ENCODE assay signal across 15 cellular contexts in genomic region chr2:176565641-176566323, GRCh38.
A peak's percentile ranks its signal among the peaks of the same experiment; 100 is the strongest.
DNase-seq lines count a peak whose midpoint lies in the region; ATAC-seq and TF ChIP-seq lines count a peak whose summit lies in the region.
"Had no signal": no experiment of that assay in that cellular context is flagged by ENCODE, and none has a peak within 500 bp of the region (broad histone marks: within the 10 kb centered on the region; RNA-seq: fewer than 3 reads in every experiment).

No MANE protein-coding gene starts in this region.

- peak; percentile 60 for DNase-seq in NCI-H345 (lab: John Stamatoyannopoulos, UW)
- DNase-seq in esophagus squamous epithelium (lab: John Stamatoyannopoulos, UW), result no peak
- peak; percentile 75 for DNase-seq in pulmonary artery endothelial cell (ENCODE audit: low read depth, low spot score)
- DNase-seq in HAP-1 (ENCODE audit: low spot score in 2 of 2), result no peak
- no peak for DNase-seq in heart right ventricle
- DNase-seq: NCI-H2171; stimulated activated CD4-positive, alpha-beta T cell treated with anti-CD3 and anti-CD28 coated beads, Interleukin-4, amount 100 ng/mL, for 4 hours; stimulated activated naive CD8-positive, alpha-beta T cell treated with anti-CD3 and anti-CD28 coated beads, Interleukin-15, Interleukin-2, amounts not matched to agents 100 U/mL and 50 U/mL, for 24 hours; WERI-Rb-1 had no signal

- CTCF ChIA-PET in HEK293 (lab: Yijun Ruan, JAX), result interaction anchor here (0.8 to 2.0 kb wide), 3 partner anchors 11 to 86 kb away, joined by 3 to 8 read pairs (median 3); no protein-coding TSS in a partner anchor

- intact Hi-C loops in esophagus squamous epithelium (cut with DNase I), result no loop called here
- intact Hi-C loops in heart right ventricle (cut with DNase I), result loop anchor here in 1 of 10 donors (10.0 kb wide), 1 partner anchor 249 kb away; no protein-coding TSS in a partner anchor

- in situ Hi-C loops in HAP-1 (cut with MboI; ENCODE audit: low sequenced_read_pairs), result no loop called here

- H3K4me3 ChIP-seq in HEK293 (ENCODE audit: low read depth, low read length), result no peak overlapping the region
- H3K4me3 ChIP-seq in esophagus squamous epithelium, result no peak overlapping the region
- H3K4me3 ChIP-seq in HAP-1, result no peak overlapping the region
- no peak overlapping the region for H3K4me3 ChIP-seq in heart right ventricle
- H3K4me3 ChIP-seq: adrenal gland; BLaER1 treated with 17β-estradiol and CSF1 and Interleukin-3, amounts not matched to agents 10 nM and 100 nM; lung had no signal

- ATAC-seq in GM21717 (IDR thresholded peaks at IDR 0.05; ENCODE audit: unreplicated experiment) (no peak), GM18517 (IDR thresholded peaks at IDR 0.05; ENCODE audit: unreplicated experiment) (no peak), heart right ventricle (no peak)
- ATAC-seq: stimulated activated naive CD8-positive, alpha-beta T cell treated with anti-CD3 and anti-CD28 coated beads, Interleukin-15, Interleukin-2, amounts not matched to agents 100 U/mL and 50 U/mL, for 24 hours had no signal

- no peak for TF ChIP-seq POLR2A in esophagus squamous epithelium (IDR thresholded peaks at IDR 0.05)

- TF ChIP-seq CTCF in HEK293 (tag by site-specific recombination; IDR thresholded peaks at IDR 0.05) (no peak), esophagus squamous epithelium (IDR thresholded peaks at IDR 0.05) (no peak), heart right ventricle (IDR thresholded peaks at IDR 0.05) (no peak)

- H3K27me3 ChIP-seq in esophagus squamous epithelium (peaks cover 0 to 73% (median 0%) of the 10 kb centered on the region in 4 donors), HAP-1 (ENCODE audit: low read depth) (peaks cover 26% of the 10 kb centered on the region; the same call in 1 of the 2 replicates), heart right ventricle (peaks cover 0 to 72% (median 23%) of the 10 kb centered on the region in 7 donors)
- H3K27me3 ChIP-seq: adrenal gland; BLaER1 treated with 17β-estradiol and CSF1 and Interleukin-3, amounts not matched to agents 10 nM and 100 nM had no signal

- H3K36me3 ChIP-seq in HEK293 (ENCODE audit: control insufficient read depth in 2 of 2, insufficient read depth in 1 of 2, low read length in 2 of 2) (no peaks in the 10 kb centered on the region), esophagus squamous epithelium (no peaks in the 10 kb centered on the region), HAP-1 (replicated peaks) (no peaks in the 10 kb centered on the region), heart right ventricle (no peaks in the 10 kb centered on the region)
- H3K36me3 ChIP-seq: adrenal gland; BLaER1 treated with 17β-estradiol and CSF1 and Interleukin-3, amounts not matched to agents 10 nM and 100 nM; WERI-Rb-1 had no signal

- no peak overlapping the region for H3K27ac ChIP-seq in HEK293 (ENCODE audit: extremely low read depth, low read depth, low read length)
- peak overlapping the region in 3 of 4 donors; percentile 1 to 58 (median 29) for H3K27ac ChIP-seq in esophagus squamous epithelium
- H3K27ac ChIP-seq in heart right ventricle, result no peak overlapping the region
- H3K27ac ChIP-seq: adrenal gland; BLaER1 treated with 17β-estradiol and CSF1 and Interleukin-3, amounts not matched to agents 10 nM and 100 nM; WERI-Rb-1 had no signal

- H3K9me3 ChIP-seq in HEK293 (ENCODE audit: control insufficient read depth, insufficient read depth, low read depth, low read length) (no peaks in the 10 kb centered on the region), esophagus squamous epithelium (no peaks in the 10 kb centered on the region), HAP-1 (no peaks in the 10 kb centered on the region), heart right ventricle (no peaks in the 10 kb centered on the region)
- H3K9me3 ChIP-seq: adrenal gland; BLaER1 treated with 17β-estradiol and CSF1 and Interleukin-3, amounts not matched to agents 10 nM and 100 nM had no signal

- WGBS in esophagus squamous epithelium, 2 donors, result 65 to 67% methylated on average over 16 to 18 of the region's 18 CpGs
- 80 to 81% methylated on average over 18 of the region's 18 CpGs for WGBS in heart right ventricle, 2 donors

- POLR2A ChIA-PET in HEK293 (lab: Yijun Ruan, JAX), result no interaction called here

- H3K4me1 ChIP-seq in HEK293 (ENCODE audit: control insufficient read depth, insufficient read depth, low read length) (peaks cover 8% of the 10 kb centered on the region; the same call in 1 of the 2 replicates), esophagus squamous epithelium (no peaks in the 10 kb centered on the region), HAP-1 (no peaks in the 10 kb centered on the region), heart right ventricle (no peaks in the 10 kb centered on the region)
- H3K4me1 ChIP-seq: adrenal gland; BLaER1 treated with 17β-estradiol and CSF1 and Interleukin-3, amounts not matched to agents 10 nM and 100 nM had no signal

TF ChIP-seq in HEK293, 187 proteins besides CTCF, POLR2A, EP300 and RAD21 (continues in another document):
- TF ChIP-seq ZNF311 (tag by site-specific recombination; IDR thresholded peaks at IDR 0.05; ENCODE audit: borderline replicate concordance) (no peak), ZFP69B (tag by site-specific recombination; IDR thresholded peaks at IDR 0.05) (peak; percentile 19; the same call in 1 of the 2 replicates), ZNF544 (tag by site-specific recombination; IDR thresholded peaks at IDR 0.05) (no peak), ZNF692 (tag by site-specific recombination; IDR thresholded peaks at IDR 0.05) (peak; percentile 38; the same call in 1 of the 2 replicates), ZNF629 (tag by site-specific recombination; IDR thresholded peaks at IDR 0.05) (no peak), ZNF23 (tag by site-specific recombination; IDR thresholded peaks at IDR 0.05; ENCODE audit: borderline replicate concordance) (no peak), ZNF398 (tag by site-specific recombination; IDR thresholded peaks at IDR 0.05) (no peak), KLF10 (tag by site-specific recombination; IDR thresholded peaks at IDR 0.05) (no peak), OVOL3 (tag by site-specific recombination; IDR thresholded peaks at IDR 0.05) (no peak), ZFHX2 (tag by site-specific recombination; conservative IDR thresholded peaks at IDR 0.05) (peak; percentile 41; the same call in 1 of the 2 replicates), KLF16 (tag by site-specific recombination; IDR thresholded peaks at IDR 0.05) (no peak), ZNF138 (tag by site-specific recombination; IDR thresholded peaks at IDR 0.05; ENCODE audit: borderline replicate concordance) (no peak), HIC1 (tag by site-specific recombination; IDR thresholded peaks at IDR 0.05) (no peak), ZNF2 (tag by site-specific recombination; IDR thresholded peaks at IDR 0.05) (no peak), ZSCAN4 (tag by site-specific recombination; IDR thresholded peaks at IDR 0.05) (peak; percentile 30; the same call in 1 of the 2 replicates)

Comparison
In these comparisons a context has a peak if more than half of its experiments do, and no peak if none do; other contexts are left out.
1. H3K27ac ChIP-seq: peak in esophagus squamous epithelium (3 of 4); none in HEK293 (single experiment) and heart right ventricle (0 of 10).
2. DNase-seq: peak in NCI-H345 (single experiment) and pulmonary artery endothelial cell (single experiment); none in esophagus squamous epithelium (single experiment), HAP-1 (0 of 2) and heart right ventricle (0 of 2).